In the genomic region with DNA sequence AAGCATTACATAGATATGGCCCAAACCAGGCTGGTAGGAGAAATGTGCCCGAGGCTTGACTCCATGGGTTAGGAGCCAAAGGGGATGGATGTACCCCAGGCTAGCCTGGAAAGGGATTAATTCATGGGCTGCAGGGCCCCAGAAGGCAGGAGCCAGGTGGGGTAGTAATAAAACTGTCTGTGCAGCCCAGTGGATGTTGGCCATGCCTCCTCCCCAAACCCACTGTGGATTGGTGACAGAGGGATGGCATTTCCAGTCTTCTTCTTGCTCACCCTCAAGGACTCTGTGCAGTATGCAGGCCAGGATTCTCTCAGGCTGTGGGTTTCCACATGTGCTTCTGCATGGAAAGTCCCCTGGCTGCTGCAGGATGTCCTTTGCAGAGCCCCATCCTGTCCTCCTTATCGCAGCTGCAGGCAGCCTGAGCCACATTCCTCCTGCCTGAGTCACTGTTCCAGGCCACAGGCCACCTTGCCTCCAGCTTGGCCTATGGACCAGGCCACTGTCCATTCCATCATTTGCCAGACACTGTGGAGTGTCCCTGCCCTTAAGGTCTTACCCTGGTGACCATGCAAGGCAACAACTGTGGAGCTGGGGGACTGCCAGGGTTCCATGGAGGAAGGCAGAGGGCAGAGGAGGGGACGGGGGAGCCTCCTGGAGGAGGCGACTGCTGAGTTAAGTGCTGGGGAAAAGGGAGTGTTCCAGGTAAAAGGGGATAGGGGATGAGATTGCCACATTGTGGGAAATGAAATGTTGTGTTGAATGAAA, we compare ENCODE assay signal across 2 cellular contexts.
TF ChIP-seq lines count a peak whose summit lies in the region.

No MANE protein-coding gene starts in this region.

TF ChIP-seq in A549, 52 proteins besides CTCF, POLR2A, EP300 and RAD21 (continued from another document):
- TF ChIP-seq, protein P1, sequence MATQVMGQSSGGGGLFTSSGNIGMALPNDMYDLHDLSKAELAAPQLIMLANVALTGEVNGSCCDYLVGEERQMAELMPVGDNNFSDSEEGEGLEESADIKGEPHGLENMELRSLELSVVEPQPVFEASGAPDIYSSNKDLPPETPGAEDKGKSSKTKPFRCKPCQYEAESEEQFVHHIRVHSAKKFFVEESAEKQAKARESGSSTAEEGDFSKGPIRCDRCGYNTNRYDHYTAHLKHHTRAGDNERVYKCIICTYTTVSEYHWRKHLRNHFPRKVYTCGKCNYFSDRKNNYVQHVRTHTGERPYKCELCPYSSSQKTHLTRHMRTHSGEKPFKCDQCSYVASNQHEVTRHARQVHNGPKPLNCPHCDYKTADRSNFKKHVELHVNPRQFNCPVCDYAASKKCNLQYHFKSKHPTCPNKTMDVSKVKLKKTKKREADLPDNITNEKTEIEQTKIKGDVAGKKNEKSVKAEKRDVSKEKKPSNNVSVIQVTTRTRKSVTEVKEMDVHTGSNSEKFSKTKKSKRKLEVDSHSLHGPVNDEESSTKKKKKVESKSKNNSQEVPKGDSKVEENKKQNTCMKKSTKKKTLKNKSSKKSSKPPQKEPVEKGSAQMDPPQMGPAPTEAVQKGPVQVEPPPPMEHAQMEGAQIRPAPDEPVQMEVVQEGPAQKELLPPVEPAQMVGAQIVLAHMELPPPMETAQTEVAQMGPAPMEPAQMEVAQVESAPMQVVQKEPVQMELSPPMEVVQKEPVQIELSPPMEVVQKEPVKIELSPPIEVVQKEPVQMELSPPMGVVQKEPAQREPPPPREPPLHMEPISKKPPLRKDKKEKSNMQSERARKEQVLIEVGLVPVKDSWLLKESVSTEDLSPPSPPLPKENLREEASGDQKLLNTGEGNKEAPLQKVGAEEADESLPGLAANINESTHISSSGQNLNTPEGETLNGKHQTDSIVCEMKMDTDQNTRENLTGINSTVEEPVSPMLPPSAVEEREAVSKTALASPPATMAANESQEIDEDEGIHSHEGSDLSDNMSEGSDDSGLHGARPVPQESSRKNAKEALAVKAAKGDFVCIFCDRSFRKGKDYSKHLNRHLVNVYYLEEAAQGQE (IDR thresholded peaks at IDR 0.05), result no peak
TF ChIP-seq in A549: peak in this region for 6.

TF ChIP-seq in SK-N-SH treated with all-trans-retinoic acid at 6 μM for 48 hours, 23 proteins besides CTCF, POLR2A, EP300 and RAD21 (continued from another document):
- TF ChIP-seq, protein P2, sequence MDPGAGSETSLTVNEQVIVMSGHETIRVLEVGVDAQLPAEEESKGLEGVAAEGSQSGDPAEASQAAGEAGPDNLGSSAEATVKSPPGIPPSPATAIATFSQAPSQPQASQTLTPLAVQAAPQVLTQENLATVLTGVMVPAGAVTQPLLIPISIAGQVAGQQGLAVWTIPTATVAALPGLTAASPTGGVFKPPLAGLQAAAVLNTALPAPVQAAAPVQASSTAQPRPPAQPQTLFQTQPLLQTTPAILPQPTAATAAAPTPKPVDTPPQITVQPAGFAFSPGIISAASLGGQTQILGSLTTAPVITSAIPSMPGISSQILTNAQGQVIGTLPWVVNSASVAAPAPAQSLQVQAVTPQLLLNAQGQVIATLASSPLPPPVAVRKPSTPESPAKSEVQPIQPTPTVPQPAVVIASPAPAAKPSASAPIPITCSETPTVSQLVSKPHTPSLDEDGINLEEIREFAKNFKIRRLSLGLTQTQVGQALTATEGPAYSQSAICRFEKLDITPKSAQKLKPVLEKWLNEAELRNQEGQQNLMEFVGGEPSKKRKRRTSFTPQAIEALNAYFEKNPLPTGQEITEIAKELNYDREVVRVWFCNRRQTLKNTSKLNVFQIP (CRISPR knock-in tag; IDR thresholded peaks at IDR 0.05; ENCODE audit: borderline replicate concordance, low read depth), result no peak
- TF ChIP-seq ZNF70 (CRISPR knock-in tag; IDR thresholded peaks at IDR 0.05) (no peak), TOX (CRISPR knock-in tag; IDR thresholded peaks at IDR 0.05; ENCODE audit: borderline replicate concordance) (no peak), ZC3H10 (CRISPR knock-in tag; IDR thresholded peaks at IDR 0.05) (no peak), TCF4 (CRISPR knock-in tag; IDR thresholded peaks at IDR 0.05; ENCODE audit: borderline replicate concordance) (no peak), GLIS3 (CRISPR knock-in tag; IDR thresholded peaks at IDR 0.05) (no peak), ARNTL (CRISPR knock-in tag; IDR thresholded peaks at IDR 0.05; ENCODE audit: borderline replicate concordance, low read depth) (no peak)
- TF ChIP-seq, protein P3, sequence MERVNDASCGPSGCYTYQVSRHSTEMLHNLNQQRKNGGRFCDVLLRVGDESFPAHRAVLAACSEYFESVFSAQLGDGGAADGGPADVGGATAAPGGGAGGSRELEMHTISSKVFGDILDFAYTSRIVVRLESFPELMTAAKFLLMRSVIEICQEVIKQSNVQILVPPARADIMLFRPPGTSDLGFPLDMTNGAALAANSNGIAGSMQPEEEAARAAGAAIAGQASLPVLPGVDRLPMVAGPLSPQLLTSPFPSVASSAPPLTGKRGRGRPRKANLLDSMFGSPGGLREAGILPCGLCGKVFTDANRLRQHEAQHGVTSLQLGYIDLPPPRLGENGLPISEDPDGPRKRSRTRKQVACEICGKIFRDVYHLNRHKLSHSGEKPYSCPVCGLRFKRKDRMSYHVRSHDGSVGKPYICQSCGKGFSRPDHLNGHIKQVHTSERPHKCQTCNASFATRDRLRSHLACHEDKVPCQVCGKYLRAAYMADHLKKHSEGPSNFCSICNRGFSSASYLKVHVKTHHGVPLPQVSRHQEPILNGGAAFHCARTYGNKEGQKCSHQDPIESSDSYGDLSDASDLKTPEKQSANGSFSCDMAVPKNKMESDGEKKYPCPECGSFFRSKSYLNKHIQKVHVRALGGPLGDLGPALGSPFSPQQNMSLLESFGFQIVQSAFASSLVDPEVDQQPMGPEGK (CRISPR knock-in tag; IDR thresholded peaks at IDR 0.05; ENCODE audit: borderline replicate concordance), result no peak
